ENCODE assay signal across 8 cellular contexts in the genomic region with DNA sequence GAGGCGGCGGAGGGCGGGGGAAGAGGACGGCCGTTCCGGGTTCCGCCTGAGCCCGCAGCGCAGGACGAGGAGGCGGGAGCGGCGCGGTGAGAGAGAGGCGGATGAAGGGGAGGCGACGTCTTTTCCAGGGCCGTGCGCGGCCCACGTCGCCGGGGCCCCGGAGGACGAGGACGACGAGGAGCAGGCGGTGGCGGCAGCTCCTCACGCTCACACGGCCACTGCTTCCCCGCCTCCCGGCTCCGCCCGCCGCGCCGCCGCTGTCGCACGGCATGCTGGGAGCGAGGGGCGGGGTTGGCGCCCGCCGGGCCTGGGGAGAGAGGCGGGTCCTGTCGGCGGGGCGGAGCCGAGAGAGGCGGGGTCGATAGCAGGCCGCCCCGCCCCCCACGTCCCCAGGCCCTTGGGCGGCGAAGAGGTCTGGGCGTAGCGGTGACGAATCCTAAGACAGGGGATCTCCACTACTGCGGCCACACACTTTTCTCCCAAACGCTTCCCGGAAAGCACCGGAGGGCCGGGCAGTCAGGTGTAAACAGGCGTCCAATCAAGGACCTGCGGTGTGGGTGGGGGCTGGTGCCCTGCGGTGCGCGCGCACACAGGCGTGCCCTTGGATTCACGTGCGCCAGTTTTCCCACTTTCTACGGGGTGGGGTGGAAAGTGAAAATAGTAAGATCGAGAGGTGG. TPM values are rescaled to one million over a fixed set of nuclear protein-coding genes. Genes with fewer than 3 reads are reported as not detected.
A peak's percentile ranks its signal among the peaks of the same experiment; 100 is the strongest.
DNase-seq lines count a peak whose midpoint lies in the region; ATAC-seq and TF ChIP-seq lines count a peak whose summit lies in the region.
"Not testable (repeated sequence)": the region's sequence is repeated elsewhere in the genome, so short reads cannot be mapped to it uniquely, and the experiment has no call there.

A gene (minus strand): TSS at position 220 of the 677 bp plus-strand sequence. CDS start 367 bp downstream, outside the sequence.

- TF ChIP-seq CTCF in Loucy (conservative IDR thresholded peaks at IDR 0.05; ENCODE audit: low read length); RWPE2 (IDR thresholded peaks at IDR 0.05; ENCODE audit: poor library complexity, severe bottlenecking); natural killer cell (IDR thresholded peaks at IDR 0.05): not testable (repeated sequence)

- peak within 1 kb of the TSS; percentile 98 for H3K4me2 ChIP-seq in Loucy (ENCODE audit: low read depth, low read length, poor library complexity, severe bottlenecking)

- H3F3A ChIP-seq in Loucy (ENCODE audit: low read depth), result not testable (repeated sequence)

- peak within 1 kb of the TSS; percentile 100 for H2AFZ ChIP-seq in Loucy (ENCODE audit: low read length)

- peaks cover 34 to 39% of the 10 kb centered on the region in 2 donors for H3K4me1 Mint-ChIP-seq in natural killer cell

- H3K9ac ChIP-seq in Loucy (ENCODE audit: low read depth, low read length, poor library complexity, severe bottlenecking), result peak within 1 kb of the TSS; percentile 83

- H3K9me2 ChIP-seq in Loucy (replicated peaks; ENCODE audit: low read depth, low read length), result not testable (repeated sequence)

- intact Hi-C loops in natural killer cell (cut with micrococcal nuclease), result loop anchor here (1.0 kb wide), 2 partner anchors 125 to 141 kb away; a partner anchor contains a TSS

- peaks cover 29% of the 10 kb centered on the region for H4K20me1 ChIP-seq in Loucy (ENCODE audit: insufficient read depth, low read length, poor library complexity, severe bottlenecking)

- not testable (repeated sequence) for H3K9me3 ChIP-seq in Loucy (ENCODE audit: insufficient read depth, low read depth, low read length); RWPE2 (ENCODE audit: severe bottlenecking)

- peak within 1 kb of the TSS; percentile 92 for H3K4me3 Mint-ChIP-seq in natural killer cell

- not testable (repeated sequence) for H3K36me3 ChIP-seq in H7 (replicated peaks; ENCODE audit: control insufficient read depth, insufficient read depth, low read length); Loucy (ENCODE audit: insufficient read depth, low read length); RWPE2 (ENCODE audit: low read depth)

- not testable (repeated sequence) for H3K4me1 ChIP-seq in Loucy (ENCODE audit: insufficient read depth, low read length, poor library complexity, severe bottlenecking); RWPE2 (ENCODE audit: insufficient read depth, poor library complexity, severe bottlenecking)

- not testable (repeated sequence) for H3K27me3 ChIP-seq in H7 (ENCODE audit: control insufficient read depth, insufficient read depth, low read length); Loucy (ENCODE audit: insufficient read depth, low read length, poor library complexity, severe bottlenecking); RWPE2 (ENCODE audit: insufficient read depth, poor library complexity, severe bottlenecking)

- peak within 1 kb of the TSS; percentile 64 for H3K4me3 ChIP-seq in H7 (ENCODE audit: insufficient read depth, low read depth, low read length)
- peak within 1 kb of the TSS; percentile 82 for H3K4me3 ChIP-seq in Loucy (ENCODE audit: low read length, poor library complexity, severe bottlenecking)
- H3K4me3 ChIP-seq in RWPE2 (ENCODE audit: severe bottlenecking), result peak within 1 kb of the TSS; percentile 48

- H3K27me3 Mint-ChIP-seq in natural killer cell (ENCODE audit: low read depth in 2 of 2), result not testable (repeated sequence)

- H3K27ac ChIP-seq in RWPE2 (ENCODE audit: poor library complexity, severe bottlenecking), result peak within 1 kb of the TSS; percentile 85

- peak; percentile 97 for DNase-seq in ELR (ENCODE audit: low read depth)
- peak; percentile 96 for DNase-seq in H7
- DNase-seq in RWPE2 (ENCODE audit: low spot score), result peak; percentile 99
- peak; percentile 90 for DNase-seq in activated T-helper 9 cell treated with anti-CD3 and anti-CD28 coated beads, Interleukin-2, amount 50 U/mL, for 16 hours (ENCODE audit: low read depth)
- DNase-seq in fibroblast of peridontal ligament (ENCODE audit: extremely low read depth), result peak; percentile 79
- DNase-seq in natural killer cell, result peak; percentile 95
- DNase-seq in stimulated activated naive CD4-positive, alpha-beta T cell (lab: John Stamatoyannopoulos, UW), result peak; percentile 87 to 95 (median 90)

- peak within 1 kb of the TSS; percentile 94 for H3K27ac Mint-ChIP-seq in natural killer cell

- H3K36me3 Mint-ChIP-seq in natural killer cell, result not testable (repeated sequence)

- H3K9me3 Mint-ChIP-seq in natural killer cell, result not testable (repeated sequence)

- H3K79me2 ChIP-seq in Loucy (ENCODE audit: insufficient read depth, low read length), result peaks cover 43% of the 10 kb centered on the region

- peak; percentile 97 for ATAC-seq in RWPE2 (ENCODE audit: low read depth)
- ATAC-seq in natural killer cell, result peak; percentile 85 to 95 (median 88)

RNA-seq across cellular contexts. Expression of the gene that starts here (rescaled TPM):
- total RNA-seq in H7 (2014; rRNA removed; shearing (Covaris generic)), result 18.3 and 30.6 TPM in 2 replicates
- 100 to 1,000 TPM; 215 to 253 (median 246) TPM for total RNA-seq in natural killer cell

Comparison
In these comparisons a context has a peak if more than half of its experiments do, and no peak if none do; other contexts are left out.
1. Peak in every context shown above with its lines: DNase-seq, ATAC-seq, H3K4me3 ChIP-seq and H3K27ac ChIP-seq.